In genomic region chr11:64908766-64909165, GRCh38 we compare ENCODE assay signal across 25 cellular contexts. TPM values are rescaled to one million over a fixed set of nuclear protein-coding genes. Genes with fewer than 3 reads are reported as not detected.
DNase-seq lines count a peak whose midpoint lies in the region; ATAC-seq, FAIRE-seq and TF ChIP-seq lines count a peak whose summit lies in the region.
"Had no signal": no experiment of that assay in that cellular context is flagged by ENCODE, and none has a peak within 500 bp of the region (broad histone marks: within the 10 kb centered on the region; RNA-seq: fewer than 3 reads in every experiment).

No MANE protein-coding gene starts in this region.

- DNase-seq in activated naive CD4-positive, alpha-beta T cell treated with anti-CD3 and anti-CD28 coated beads, Interleukin-2, amount 50 U/mL, for 72 hours (ENCODE audit: low spot score in 2 of 2), result no peak
- DNase-seq in activated naive CD4-positive, alpha-beta T cell treated with anti-CD3 and anti-CD28 coated beads for 36 hours, result no peak
- DNase-seq in bronchial epithelial cell (ENCODE audit: low read depth), result no peak
- DNase-seq in mesenchymal stem cell, result no peak
- DNase-seq in small intestine, result no peak
- DNase-seq in effector memory CD8-positive, alpha-beta T cell, result no peak
- no peak for DNase-seq in colonic mucosa
- DNase-seq: Caco-2; CD4-positive, CD25-positive, alpha-beta regulatory T cell; DMS153; DND-41; GM23248; H9 had no signal

- H3K4ac ChIP-seq in mesenchymal stem cell (ENCODE audit: low read depth in 1 of 2, low read length in 2 of 2), result no peak overlapping the region

- no peak overlapping the region for H3K23ac ChIP-seq in mesenchymal stem cell (ENCODE audit: low read length in 2 of 2)

- H3K36me3 ChIP-seq in bronchial epithelial cell (ENCODE audit: control insufficient read depth, insufficient read depth, low read length), result peaks cover 43% of the 10 kb centered on the region
- H3K36me3 ChIP-seq in mesenchymal stem cell (ENCODE audit: control insufficient read depth in 1 of 2, insufficient read depth in 2 of 2, low read depth in 1 of 2, low read length in 2 of 2), result peaks cover 82% of the 10 kb centered on the region in 2 experiments
- H3K36me3 ChIP-seq in neutrophil, result peaks cover 100% of the 10 kb centered on the region
- peaks cover 27 to 38% of the 10 kb centered on the region in 2 donors for H3K36me3 ChIP-seq in small intestine (ENCODE audit: control insufficient read depth in 2 of 2, insufficient read depth in 2 of 2, low read length in 2 of 2)
- H3K36me3 ChIP-seq in colonic mucosa, result peaks cover 9% of the 10 kb centered on the region

- FAIRE-seq in bronchial epithelial cell (lab: Jason Lieb, UNC) (peak; percentile 43), small intestine (lab: Jason Lieb, UNC) (no peak)
- FAIRE-seq: A204.1, G401.6, GM12892 had no signal

- H4K8ac ChIP-seq in mesenchymal stem cell (ENCODE audit: low read length), result no peak overlapping the region

- H3K27ac Mint-ChIP-seq in activated naive CD4-positive, alpha-beta T cell treated with anti-CD3 and anti-CD28 coated beads, Interleukin-2, amount 50 U/mL, for 72 hours, result peak overlapping the region; percentile 29 to 55
- no peak overlapping the region for H3K27ac Mint-ChIP-seq in activated naive CD4-positive, alpha-beta T cell treated with anti-CD3 and anti-CD28 coated beads for 36 hours
- peak overlapping the region in 1 of 2 donors; percentile 51 for H3K27ac Mint-ChIP-seq in effector memory CD8-positive, alpha-beta T cell
- H3K27ac Mint-ChIP-seq: B cell; CD8-positive, alpha-beta T cell; H9 had no signal

- no peaks in the 10 kb centered on the region for H3K9me3 Mint-ChIP-seq in activated naive CD4-positive, alpha-beta T cell treated with anti-CD3 and anti-CD28 coated beads, Interleukin-2, amount 50 U/mL, for 72 hours
- H3K9me3 Mint-ChIP-seq in activated naive CD4-positive, alpha-beta T cell treated with anti-CD3 and anti-CD28 coated beads for 36 hours, result no peaks in the 10 kb centered on the region
- H3K9me3 Mint-ChIP-seq in effector memory CD8-positive, alpha-beta T cell, result no peaks in the 10 kb centered on the region
- H3K9me3 Mint-ChIP-seq: CD8-positive, alpha-beta T cell; H9 had no signal

- no peak overlapping the region for H3K18ac ChIP-seq in mesenchymal stem cell (ENCODE audit: low read depth in 1 of 2, low read length in 2 of 2)

- no peaks in the 10 kb centered on the region for H3K27me3 Mint-ChIP-seq in activated naive CD4-positive, alpha-beta T cell treated with anti-CD3 and anti-CD28 coated beads for 36 hours (ENCODE audit: low read depth)
- no peaks in the 10 kb centered on the region for H3K27me3 Mint-ChIP-seq in effector memory CD8-positive, alpha-beta T cell
- H3K27me3 Mint-ChIP-seq: B cell; CD4-positive, CD25-positive, alpha-beta regulatory T cell had no signal

- CTCF ChIA-PET in activated naive CD4-positive, alpha-beta T cell treated with anti-CD3 and anti-CD28 coated beads for 36 hours (lab: Charles Lee), result interaction anchor here (0.6 kb wide), 1 partner anchor 203 kb away, joined by 3 read pairs; the partner anchor contains the start of gene TM7SF2

- H3K4me1 ChIP-seq in mesenchymal stem cell (ENCODE audit: control insufficient read depth, insufficient read depth, low read depth, low read length) (peaks cover 2% of the 10 kb centered on the region), neutrophil (ENCODE audit: control insufficient read depth in 1 of 2, insufficient read depth in 1 of 2, low read depth in 1 of 2, low read length in 1 of 2) (no peaks in the 10 kb centered on the region), small intestine (ENCODE audit: control insufficient read depth in 2 of 2, insufficient read depth in 1 of 2, low read depth in 1 of 2, low read length in 1 of 2) (no peaks in the 10 kb centered on the region), colonic mucosa (no peaks in the 10 kb centered on the region)
- H3K4me1 ChIP-seq: Caco-2 had no signal

- H3K27me3 ChIP-seq in bronchial epithelial cell (ENCODE audit: control insufficient read depth, insufficient read depth, low read length) (no peaks in the 10 kb centered on the region), mesenchymal stem cell (ENCODE audit: control insufficient read depth in 1 of 2, insufficient read depth in 1 of 2, low read length in 2 of 2) (no peaks in the 10 kb centered on the region), neutrophil (no peaks in the 10 kb centered on the region), small intestine (ENCODE audit: control insufficient read depth in 2 of 2, insufficient read depth in 2 of 2, low read length in 2 of 2) (no peaks in the 10 kb centered on the region), colonic mucosa (no peaks in the 10 kb centered on the region)
- H3K27me3 ChIP-seq: BLaER1 had no signal

- intact Hi-C loops in activated naive CD4-positive, alpha-beta T cell treated with anti-CD3 and anti-CD28 coated beads for 36 hours (cut with micrococcal nuclease), result no loop called here
- intact Hi-C loops in colonic mucosa (cut with DNase I), result no loop called here

- no peak for ATAC-seq in activated naive CD4-positive, alpha-beta T cell treated with anti-CD3 and anti-CD28 coated beads, Interleukin-2, amount 50 U/mL, for 72 hours
- ATAC-seq in effector memory CD8-positive, alpha-beta T cell (replicated peaks), result no peak
- ATAC-seq: CD8-positive, alpha-beta T cell; HCT116 had no signal

- H3K9ac ChIP-seq in mesenchymal stem cell (ENCODE audit: low read length), result no peak overlapping the region
- H3K9ac ChIP-seq in colonic mucosa (ENCODE audit: low read depth in 2 of 2, low read length in 2 of 2), result no peak overlapping the region
- H3K9ac ChIP-seq: BLaER1, GM23248 had no signal

- H3K79me1 ChIP-seq in mesenchymal stem cell (replicated peaks; ENCODE audit: low read length, poor library complexity, severe bottlenecking), result peaks cover 2% of the 10 kb centered on the region

- H3K4me3 ChIP-seq in bronchial epithelial cell (ENCODE audit: low read depth, low read length) (no peak overlapping the region), mesenchymal stem cell (ENCODE audit: insufficient read depth in 1 of 2, low read depth in 1 of 2, low read length in 2 of 2) (no peak overlapping the region), neutrophil (ENCODE audit: low read depth in 1 of 2, low read length in 1 of 2) (no peak overlapping the region), small intestine (ENCODE audit: low read depth in 1 of 2, low read length in 2 of 2) (no peak overlapping the region), colonic mucosa (no peak overlapping the region)
- H3K4me3 ChIP-seq: BLaER1, GM23248 had no signal

- H4K91ac ChIP-seq in mesenchymal stem cell (ENCODE audit: low read length), result peak overlapping the region; percentile 18

- H2BK5ac ChIP-seq in mesenchymal stem cell (ENCODE audit: low read depth, low read length, poor library complexity, severe bottlenecking), result no peak overlapping the region

- H3K9me3 ChIP-seq in mesenchymal stem cell (ENCODE audit: control insufficient read depth, low read length) (no peaks in the 10 kb centered on the region), neutrophil (peaks cover 8% of the 10 kb centered on the region), small intestine (ENCODE audit: control insufficient read depth, low read depth) (no peaks in the 10 kb centered on the region), colonic mucosa (no peaks in the 10 kb centered on the region)
- H3K9me3 ChIP-seq: BLaER1, Caco-2 had no signal

- H3K4me2 ChIP-seq in mesenchymal stem cell (ENCODE audit: low read length, poor library complexity, severe bottlenecking), result no peak overlapping the region
- H3K4me2 ChIP-seq: BLaER1 had no signal

- H3K4me1 Mint-ChIP-seq in activated naive CD4-positive, alpha-beta T cell treated with anti-CD3 and anti-CD28 coated beads for 36 hours (ENCODE audit: low read depth), result no peaks in the 10 kb centered on the region
- H3K4me1 Mint-ChIP-seq in effector memory CD8-positive, alpha-beta T cell (ENCODE audit: low read depth in 2 of 2), result peaks cover 0 to 2% of the 10 kb centered on the region in 2 donors
- H3K4me1 Mint-ChIP-seq: B cell; CD4-positive, CD25-positive, alpha-beta regulatory T cell; H9 had no signal

- no peak overlapping the region for H2AFZ ChIP-seq in mesenchymal stem cell (ENCODE audit: low read depth, low read length)
- H2AFZ ChIP-seq: GM23248 had no signal

- H2BK120ac ChIP-seq in mesenchymal stem cell (ENCODE audit: low read depth, low read length), result no peak overlapping the region

- no peak overlapping the region for H2BK12ac ChIP-seq in mesenchymal stem cell (ENCODE audit: low read length in 2 of 2)

- H3K27ac ChIP-seq in mesenchymal stem cell (ENCODE audit: low read length, poor library complexity, severe bottlenecking) (no peak overlapping the region), neutrophil (peak overlapping the region; percentile 18), small intestine (ENCODE audit: low read depth in 1 of 2, low read length in 1 of 2) (no peak overlapping the region), colonic mucosa (no peak overlapping the region)
- H3K27ac ChIP-seq: 22Rv1, BLaER1, C4-2B, GM23248 had no signal

- WGBS in mesenchymal stem cell, result 96% methylated on average over 9 of the region's 11 CpGs
- WGBS in small intestine, 3 donors, result 90 to 91% (median 91%) methylated on average over 10 to 11 of the region's 11 CpGs

- H3K4me3 Mint-ChIP-seq in activated naive CD4-positive, alpha-beta T cell treated with anti-CD3 and anti-CD28 coated beads for 36 hours, result no peak overlapping the region
- H3K4me3 Mint-ChIP-seq in effector memory CD8-positive, alpha-beta T cell, result peak overlapping the region in 1 of 2 donors; percentile 41
- H3K4me3 Mint-ChIP-seq: B cell; CD8-positive, alpha-beta T cell; H9 had no signal

- no peak overlapping the region for H2AK5ac ChIP-seq in mesenchymal stem cell (ENCODE audit: low read length, severe bottlenecking)

- no peak overlapping the region for H3K14ac ChIP-seq in mesenchymal stem cell (ENCODE audit: low read length in 2 of 2)

- no peaks in the 10 kb centered on the region for H3K36me3 Mint-ChIP-seq in activated naive CD4-positive, alpha-beta T cell treated with anti-CD3 and anti-CD28 coated beads, Interleukin-2, amount 50 U/mL, for 72 hours
- peaks cover 14% of the 10 kb centered on the region for H3K36me3 Mint-ChIP-seq in activated naive CD4-positive, alpha-beta T cell treated with anti-CD3 and anti-CD28 coated beads for 36 hours (ENCODE audit: low read depth)
- H3K36me3 Mint-ChIP-seq in effector memory CD8-positive, alpha-beta T cell (ENCODE audit: insufficient read depth), result peaks cover 96% of the 10 kb centered on the region

- no peak overlapping the region for H2BK15ac ChIP-seq in mesenchymal stem cell (ENCODE audit: low read depth, poor library complexity, severe bottlenecking)

- TF ChIP-seq CTCF in bronchial epithelial cell (IDR thresholded peaks at IDR 0.05; ENCODE audit: insufficient read depth, low read length, severe bottlenecking) (no peak), neutrophil (IDR thresholded peaks at IDR 0.05) (no peak), colonic mucosa (IDR thresholded peaks at IDR 0.05) (no peak)

RNA-seq across cellular contexts. Expression of gene ATG2A, which starts 8.2 kb away (rescaled TPM):
- total RNA-seq in activated naive CD4-positive, alpha-beta T cell treated with anti-CD3 and anti-CD28 coated beads, Interleukin-2, amount 50 U/mL, for 72 hours, result 10 to 100 TPM; 21.2 to 26.8 TPM
- total RNA-seq in activated naive CD4-positive, alpha-beta T cell treated with anti-CD3 and anti-CD28 coated beads for 36 hours, result 10 to 100 TPM; 15.1 to 16.3 TPM
- 6.1 and 7.8 TPM in 2 replicates for total RNA-seq in bronchial epithelial cell
- 6.2 TPM for polyA plus RNA-seq in mesenchymal stem cell (2013, experiment 1 of 2)
- 6.0 TPM for polyA plus RNA-seq in mesenchymal stem cell (2013, experiment 2 of 2)
- polyA plus RNA-seq in small intestine, result 10 to 100 TPM; 18.0 to 35.7 (median 28.2) TPM
- 10 to 100 TPM; 30.6 to 32.8 TPM for total RNA-seq in colonic mucosa

RNA-seq across cellular contexts. Expression of gene PPP2R5B, which starts 15.7 kb away (rescaled TPM):
- total RNA-seq in activated naive CD4-positive, alpha-beta T cell treated with anti-CD3 and anti-CD28 coated beads, Interleukin-2, amount 50 U/mL, for 72 hours, result 10 to 100 TPM in 1 of 2 donors, 1 to 10 TPM in 1; 2.8 to 29.9 TPM
- 1 to 10 TPM; 3.3 to 4.6 TPM for total RNA-seq in activated naive CD4-positive, alpha-beta T cell treated with anti-CD3 and anti-CD28 coated beads for 36 hours
- 8.2 and 14.3 TPM in 2 replicates for total RNA-seq in bronchial epithelial cell
- 16.6 TPM for polyA plus RNA-seq in mesenchymal stem cell (2013, experiment 1 of 2)
- 15.1 TPM for polyA plus RNA-seq in mesenchymal stem cell (2013, experiment 2 of 2)
- 10 to 100 TPM; 13.2 to 15.9 (median 14.0) TPM for polyA plus RNA-seq in small intestine
- total RNA-seq in colonic mucosa, result 10 to 100 TPM; 18.6 to 36.1 TPM

RNA-seq across cellular contexts. Expression of gene GPHA2, which starts 26.9 kb away (rescaled TPM):
- not detected for total RNA-seq in activated naive CD4-positive, alpha-beta T cell treated with anti-CD3 and anti-CD28 coated beads, Interleukin-2, amount 50 U/mL, for 72 hours
- total RNA-seq in activated naive CD4-positive, alpha-beta T cell treated with anti-CD3 and anti-CD28 coated beads for 36 hours, result not detected
- total RNA-seq in bronchial epithelial cell, result not detected in 2 replicates
- polyA plus RNA-seq in mesenchymal stem cell (2013, experiment 1 of 2), result not detected
- not detected for polyA plus RNA-seq in mesenchymal stem cell (2013, experiment 2 of 2)
- under 1 TPM in 1 of 3 donors, not detected in 2; 0.13 TPM for polyA plus RNA-seq in small intestine
- total RNA-seq in colonic mucosa, result not detected
- total RNA-seq: Caco-2; CD4-positive, CD25-positive, alpha-beta regulatory T cell; CD8-positive, alpha-beta T cell; GM23248; H4 had no signal
- polyA plus RNA-seq: AG04450; CD4-positive, CD25-positive, alpha-beta regulatory T cell; GM23248 had no signal

RNA-seq across cellular contexts. Expression of gene EHD1, which starts 30.3 kb away (rescaled TPM):
- total RNA-seq in activated naive CD4-positive, alpha-beta T cell treated with anti-CD3 and anti-CD28 coated beads, Interleukin-2, amount 50 U/mL, for 72 hours, result 100 to 1,000 TPM in 1 of 2 donors, 10 to 100 TPM in 1; 93.1 to 123 TPM
- total RNA-seq in activated naive CD4-positive, alpha-beta T cell treated with anti-CD3 and anti-CD28 coated beads for 36 hours, result 100 to 1,000 TPM; 124 to 132 TPM
- 32.9 and 40.7 TPM in 2 replicates for total RNA-seq in bronchial epithelial cell
- polyA plus RNA-seq in mesenchymal stem cell (2013, experiment 1 of 2), result 57.6 TPM
- polyA plus RNA-seq in mesenchymal stem cell (2013, experiment 2 of 2), result 57.2 TPM
- 10 to 100 TPM; 31.3 to 35.9 (median 33.1) TPM for polyA plus RNA-seq in small intestine
- total RNA-seq in colonic mucosa, result 10 to 100 TPM; 66.5 to 72.3 TPM
